9 cellular contexts compared by ENCODE assay signal in the genomic region with DNA sequence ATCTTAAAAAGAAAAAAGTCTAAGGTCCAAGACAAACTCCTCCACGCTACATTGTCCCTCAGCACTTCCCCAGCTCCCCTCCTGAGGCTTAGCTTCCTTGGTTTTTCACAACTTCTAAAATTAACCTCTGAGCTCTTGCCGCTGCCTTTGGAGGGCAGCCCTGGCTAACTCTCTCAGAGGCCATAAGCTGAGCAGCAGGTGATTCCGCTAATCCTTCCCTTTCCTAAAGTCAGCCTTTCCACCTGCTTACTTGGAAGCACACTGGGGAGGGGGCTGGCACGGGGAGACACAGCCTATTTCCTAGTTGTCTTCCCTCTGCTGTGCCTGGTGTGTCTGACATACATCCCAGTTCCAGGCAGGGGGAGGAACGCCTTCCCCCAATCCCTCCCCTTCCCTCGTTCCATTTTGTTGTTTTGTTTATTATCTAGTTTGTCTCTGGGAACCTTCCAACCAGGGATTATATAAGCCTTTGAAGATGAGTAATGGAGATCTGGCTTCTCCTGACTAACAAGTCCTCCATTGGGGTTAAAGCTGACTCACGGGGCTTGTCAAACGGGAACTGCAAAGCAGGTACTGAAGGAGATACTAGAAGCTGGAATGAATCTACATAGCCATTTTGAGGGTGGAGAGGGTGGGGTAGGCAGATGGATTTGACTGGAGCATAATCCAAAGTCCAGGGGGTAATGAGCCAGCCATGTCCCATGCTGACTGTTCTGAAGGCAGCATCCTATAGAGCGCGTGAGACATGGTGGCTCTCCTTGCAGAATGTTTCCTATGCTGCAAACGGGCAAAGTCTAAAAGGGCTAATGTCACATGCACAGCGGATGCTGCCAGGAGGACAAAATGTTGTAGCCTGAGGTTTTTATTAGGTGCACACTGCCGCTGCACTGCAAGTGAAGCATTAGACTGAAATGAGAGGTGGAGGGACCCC.
DNase-seq lines count a peak whose midpoint lies in the region; ATAC-seq and TF ChIP-seq lines count a peak whose summit lies in the region.
"Had no signal": no experiment of that assay in that cellular context is flagged by ENCODE, and none has a peak within 500 bp of the region (broad histone marks: within the 10 kb centered on the region; RNA-seq: fewer than 3 reads in every experiment).

No MANE protein-coding gene starts in this region.

- ATAC-seq in GM18498 (IDR thresholded peaks at IDR 0.05; ENCODE audit: unreplicated experiment) = no peak

- TF ChIP-seq CTCF in epithelial cell of esophagus (IDR thresholded peaks at IDR 0.05; ENCODE audit: insufficient read depth, low read depth, low read length, missing control alignments) = no peak

- H3K4me3 ChIP-seq in epithelial cell of esophagus (ENCODE audit: low read length) = no peak overlapping the region

- DNase-seq in ELF-1 (ENCODE audit: low read depth, low spot score) (peak; percentile 78), NCI-H510A treated with DMSO at 0.1 percent for 48 hours (lab: John Stamatoyannopoulos, UW) (peak; percentile 35), epithelial cell of esophagus (ENCODE audit: low read depth) (peak; percentile 98), pons (ENCODE audit: low spot score) (peak; percentile 32), OCI-M1 (lab: John Stamatoyannopoulos, UW) (no peak), NCI-H1436 treated with DMSO at 0.1 percent for 48 hours (lab: John Stamatoyannopoulos, UW) (no peak)
- no peak for DNase-seq in activated CD4-positive, CD25-positive, alpha-beta regulatory T cell (lab: John Stamatoyannopoulos, UW)
- DNase-seq: NCI-H2107 had no signal

Comparison
In these comparisons a context has a peak if more than half of its experiments do, and no peak if none do; other contexts are left out.
1. DNase-seq: peak in ELF-1 (single experiment), NCI-H510A treated with DMSO at 0.1 percent for 48 hours (single experiment), epithelial cell of esophagus (single experiment) and pons (single experiment); none in OCI-M1 (single experiment), NCI-H1436 treated with DMSO at 0.1 percent for 48 hours (single experiment) and activated CD4-positive, CD25-positive, alpha-beta regulatory T cell (0 of 4).